ENCODE assay signal across 1 cellular context in the genomic region with DNA sequence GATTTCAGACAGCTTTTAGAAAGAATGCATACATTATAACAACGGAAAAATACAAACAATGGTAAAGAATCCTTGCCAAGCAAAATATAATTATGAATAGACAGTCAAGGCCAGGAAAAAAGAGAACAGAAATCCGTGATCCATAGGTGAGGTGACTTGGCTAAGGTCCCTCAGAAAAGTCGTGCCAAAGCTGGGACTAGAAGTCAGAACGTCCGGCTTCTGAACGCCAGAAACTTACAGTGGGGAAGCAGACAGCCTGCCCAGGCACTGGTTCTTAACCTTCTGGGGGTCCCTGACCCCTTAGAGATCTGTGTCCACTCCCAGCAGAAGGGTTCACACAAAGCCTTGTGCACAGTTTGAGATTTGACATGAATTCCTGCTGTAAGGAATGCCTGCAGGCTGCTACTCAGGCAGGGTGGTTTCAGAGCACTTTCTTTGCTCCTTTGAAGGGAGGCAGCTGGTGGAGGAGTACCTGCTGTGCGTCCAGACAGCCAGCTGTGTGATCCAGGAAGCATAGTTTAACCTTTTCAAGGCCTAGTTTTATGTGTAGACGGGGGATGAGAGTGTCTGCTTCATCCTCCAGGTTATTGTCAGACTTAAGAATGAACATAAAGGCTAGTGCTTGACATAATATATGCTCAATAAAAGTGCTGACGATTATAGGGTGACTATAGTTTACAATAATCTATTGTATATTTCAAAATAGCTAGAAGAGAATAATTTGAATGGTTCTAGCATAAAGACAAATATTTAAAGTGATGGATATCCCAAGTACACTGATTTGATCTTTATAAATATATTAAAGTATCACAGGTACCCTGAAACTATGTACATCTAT.
TF ChIP-seq lines count a peak whose summit lies in the region.

No MANE protein-coding gene starts in this region.

TF ChIP-seq in HepG2, 621 proteins besides CTCF, POLR2A, EP300 and RAD21:
- TF ChIP-seq NFIB (CRISPR knock-in tag; IDR thresholded peaks at IDR 0.05; ENCODE audit: borderline replicate concordance) (no peak), BHLHE40 (IDR thresholded peaks at IDR 0.05; ENCODE audit: low read length) (no peak), ZNF263 (CRISPR knock-in tag; IDR thresholded peaks at IDR 0.05) (0 out of 2 replicates have a peak, but pooled peaks have one; percentile 31), ZNF20 (CRISPR knock-in tag; IDR thresholded peaks at IDR 0.05) (no peak), ZNF652 (CRISPR knock-in tag; IDR thresholded peaks at IDR 0.05; ENCODE audit: borderline replicate concordance, low read depth) (peak; percentile 61; the same call in 1 of the 2 replicates), MBD4 (IDR thresholded peaks at IDR 0.05; ENCODE audit: borderline replicate concordance, low read length) (no peak), ZFP1 (CRISPR knock-in tag; IDR thresholded peaks at IDR 0.05) (no peak), ZNF589 (CRISPR knock-in tag; conservative IDR thresholded peaks at IDR 0.05) (no peak), SPEN (CRISPR knock-in tag; IDR thresholded peaks at IDR 0.05; ENCODE audit: low read depth) (no peak), ZNF577 (CRISPR knock-in tag; IDR thresholded peaks at IDR 0.05; ENCODE audit: borderline replicate concordance, low read depth) (no peak), RXRA (CRISPR knock-in tag; IDR thresholded peaks at IDR 0.05) (no peak), ZNF616 (CRISPR knock-in tag; IDR thresholded peaks at IDR 0.05; ENCODE audit: low read depth) (no peak), ZNF3 (CRISPR knock-in tag; IDR thresholded peaks at IDR 0.05) (no peak), ATM (IDR thresholded peaks at IDR 0.05; ENCODE audit: borderline replicate concordance) (no peak)
- TF ChIP-seq, protein P1, sequence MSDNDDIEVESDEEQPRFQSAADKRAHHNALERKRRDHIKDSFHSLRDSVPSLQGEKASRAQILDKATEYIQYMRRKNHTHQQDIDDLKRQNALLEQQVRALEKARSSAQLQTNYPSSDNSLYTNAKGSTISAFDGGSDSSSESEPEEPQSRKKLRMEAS (IDR thresholded peaks at IDR 0.05): no peak
- TF ChIP-seq, protein P2, sequence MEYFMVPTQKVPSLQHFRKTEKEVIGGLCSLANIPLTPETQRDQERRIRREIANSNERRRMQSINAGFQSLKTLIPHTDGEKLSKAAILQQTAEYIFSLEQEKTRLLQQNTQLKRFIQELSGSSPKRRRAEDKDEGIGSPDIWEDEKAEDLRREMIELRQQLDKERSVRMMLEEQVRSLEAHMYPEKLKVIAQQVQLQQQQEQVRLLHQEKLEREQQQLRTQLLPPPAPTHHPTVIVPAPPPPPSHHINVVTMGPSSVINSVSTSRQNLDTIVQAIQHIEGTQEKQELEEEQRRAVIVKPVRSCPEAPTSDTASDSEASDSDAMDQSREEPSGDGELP (IDR thresholded peaks at IDR 0.05; ENCODE audit: borderline replicate concordance, low read depth): peak; percentile 23; the same call in 1 of the 2 replicates
- TF ChIP-seq, protein P3, sequence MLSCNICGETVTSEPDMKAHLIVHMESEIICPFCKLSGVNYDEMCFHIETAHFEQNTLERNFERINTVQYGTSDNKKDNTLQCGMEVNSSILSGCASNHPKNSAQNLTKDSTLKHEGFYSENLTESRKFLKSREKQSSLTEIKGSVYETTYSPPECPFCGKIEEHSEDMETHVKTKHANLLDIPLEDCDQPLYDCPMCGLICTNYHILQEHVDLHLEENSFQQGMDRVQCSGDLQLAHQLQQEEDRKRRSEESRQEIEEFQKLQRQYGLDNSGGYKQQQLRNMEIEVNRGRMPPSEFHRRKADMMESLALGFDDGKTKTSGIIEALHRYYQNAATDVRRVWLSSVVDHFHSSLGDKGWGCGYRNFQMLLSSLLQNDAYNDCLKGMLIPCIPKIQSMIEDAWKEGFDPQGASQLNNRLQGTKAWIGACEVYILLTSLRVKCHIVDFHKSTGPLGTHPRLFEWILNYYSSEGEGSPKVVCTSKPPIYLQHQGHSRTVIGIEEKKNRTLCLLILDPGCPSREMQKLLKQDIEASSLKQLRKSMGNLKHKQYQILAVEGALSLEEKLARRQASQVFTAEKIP (CRISPR knock-in tag; IDR thresholded peaks at IDR 0.05; ENCODE audit: borderline replicate concordance): no peak
- TF ChIP-seq, protein P4, sequence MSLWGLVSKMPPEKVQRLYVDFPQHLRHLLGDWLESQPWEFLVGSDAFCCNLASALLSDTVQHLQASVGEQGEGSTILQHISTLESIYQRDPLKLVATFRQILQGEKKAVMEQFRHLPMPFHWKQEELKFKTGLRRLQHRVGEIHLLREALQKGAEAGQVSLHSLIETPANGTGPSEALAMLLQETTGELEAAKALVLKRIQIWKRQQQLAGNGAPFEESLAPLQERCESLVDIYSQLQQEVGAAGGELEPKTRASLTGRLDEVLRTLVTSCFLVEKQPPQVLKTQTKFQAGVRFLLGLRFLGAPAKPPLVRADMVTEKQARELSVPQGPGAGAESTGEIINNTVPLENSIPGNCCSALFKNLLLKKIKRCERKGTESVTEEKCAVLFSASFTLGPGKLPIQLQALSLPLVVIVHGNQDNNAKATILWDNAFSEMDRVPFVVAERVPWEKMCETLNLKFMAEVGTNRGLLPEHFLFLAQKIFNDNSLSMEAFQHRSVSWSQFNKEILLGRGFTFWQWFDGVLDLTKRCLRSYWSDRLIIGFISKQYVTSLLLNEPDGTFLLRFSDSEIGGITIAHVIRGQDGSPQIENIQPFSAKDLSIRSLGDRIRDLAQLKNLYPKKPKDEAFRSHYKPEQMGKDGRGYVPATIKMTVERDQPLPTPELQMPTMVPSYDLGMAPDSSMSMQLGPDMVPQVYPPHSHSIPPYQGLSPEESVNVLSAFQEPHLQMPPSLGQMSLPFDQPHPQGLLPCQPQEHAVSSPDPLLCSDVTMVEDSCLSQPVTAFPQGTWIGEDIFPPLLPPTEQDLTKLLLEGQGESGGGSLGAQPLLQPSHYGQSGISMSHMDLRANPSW (CRISPR knock-in tag; IDR thresholded peaks at IDR 0.05; ENCODE audit: borderline replicate concordance): no peak
- TF ChIP-seq, protein P5, sequence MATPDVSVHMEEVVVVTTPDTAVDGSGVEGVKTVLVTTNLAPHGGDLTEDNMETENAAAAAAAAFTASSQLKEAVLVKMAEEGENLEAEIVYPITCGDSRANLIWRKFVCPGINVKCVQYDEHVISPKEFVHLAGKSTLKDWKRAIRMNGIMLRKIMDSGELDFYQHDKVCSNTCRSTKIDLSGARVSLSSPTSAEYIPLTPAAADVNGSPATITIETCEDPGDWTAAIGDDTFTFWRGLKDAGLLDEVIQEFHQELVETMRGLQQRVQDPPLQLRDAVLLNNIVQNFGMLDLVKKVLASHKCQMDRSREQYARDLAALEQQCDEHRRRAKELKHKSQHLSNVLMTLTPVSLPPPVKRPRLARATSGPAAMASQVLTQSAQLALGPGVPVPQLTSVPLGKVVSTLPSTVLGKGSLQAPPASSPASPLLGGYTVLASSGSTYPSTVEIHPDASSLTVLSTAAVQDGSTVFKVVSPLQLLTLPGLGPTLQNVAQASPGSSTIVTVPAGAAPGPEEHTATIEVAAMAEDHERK (CRISPR knock-in tag; IDR thresholded peaks at IDR 0.05; ENCODE audit: low read depth): no peak
- TF ChIP-seq, protein P6, sequence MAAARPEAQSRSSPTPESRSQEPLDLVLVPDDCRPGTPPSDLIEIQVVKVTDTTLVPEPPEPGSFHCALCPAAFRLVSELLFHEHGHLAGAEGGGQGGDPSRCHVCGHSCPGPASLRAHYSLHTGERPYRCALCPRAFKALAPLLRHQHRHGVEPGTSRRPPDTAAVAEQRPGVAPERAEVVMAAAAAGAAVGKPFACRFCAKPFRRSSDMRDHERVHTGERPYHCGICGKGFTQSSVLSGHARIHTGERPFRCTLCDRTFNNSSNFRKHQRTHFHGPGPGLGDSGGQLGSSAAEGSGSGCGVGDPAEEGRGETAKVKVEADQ (CRISPR knock-in tag; IDR thresholded peaks at IDR 0.05; ENCODE audit: borderline replicate concordance): no peak
